11 cellular contexts compared by ENCODE assay signal in the genomic region with DNA sequence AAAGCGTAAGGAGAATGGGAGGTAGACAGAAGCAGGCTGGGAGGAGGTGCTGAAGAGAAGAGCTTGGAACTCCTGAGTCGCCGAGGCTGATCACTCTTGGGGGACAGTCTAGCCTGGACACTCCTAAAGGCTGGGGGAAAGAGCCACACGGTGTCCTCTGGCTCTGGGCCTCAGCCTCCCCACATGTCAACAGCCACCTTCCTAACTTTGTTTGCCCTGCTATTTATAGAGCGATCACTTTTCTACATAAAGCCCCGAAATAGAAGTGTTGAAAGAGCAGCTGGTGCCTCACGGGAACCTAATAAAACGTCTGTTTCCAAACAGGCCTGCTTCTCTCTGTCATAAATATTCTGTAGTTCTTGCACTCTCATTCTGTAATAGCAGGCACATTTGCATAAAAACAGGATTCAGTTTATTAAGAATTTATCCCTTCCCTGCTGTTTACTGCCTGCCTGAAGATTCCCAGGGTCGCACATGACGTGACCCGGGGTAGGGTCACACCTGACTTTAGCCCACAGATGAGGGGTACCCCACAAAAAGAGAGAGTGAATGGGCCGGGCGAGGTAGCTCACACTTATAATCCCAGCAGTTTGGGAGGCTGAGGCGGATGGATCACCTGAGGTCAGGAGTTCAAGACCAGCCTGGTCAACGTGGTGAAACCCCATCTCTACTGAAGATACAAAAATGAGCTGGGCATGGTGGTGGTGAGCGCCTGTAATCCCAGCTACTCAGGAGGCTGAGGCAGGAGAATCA.
DNase-seq lines count a peak whose midpoint lies in the region; ATAC-seq and TF ChIP-seq lines count a peak whose summit lies in the region.
"Had no signal": no experiment of that assay in that cellular context is flagged by ENCODE, and none has a peak within 500 bp of the region (broad histone marks: within the 10 kb centered on the region; RNA-seq: fewer than 3 reads in every experiment).

No MANE protein-coding gene starts in this region.

- H3K9me2 ChIP-seq in PC-9 (ENCODE audit: insufficient read depth) = no peaks in the 10 kb centered on the region

- H3K27me3 ChIP-seq in osteoblast (ENCODE audit: insufficient read depth, low read length) (no peaks in the 10 kb centered on the region), PC-9 (ENCODE audit: insufficient read depth, low read depth) (no peaks in the 10 kb centered on the region)
- H3K27me3 ChIP-seq: adrenal gland had no signal

- no peaks in the 10 kb centered on the region for H3K36me3 ChIP-seq in osteoblast (ENCODE audit: insufficient read depth, low read length)
- H3K36me3 ChIP-seq in PC-9 (ENCODE audit: low read depth) = no peaks in the 10 kb centered on the region
- H3K36me3 ChIP-seq: adrenal gland, WERI-Rb-1 had no signal

- H3K79me2 ChIP-seq in osteoblast (ENCODE audit: insufficient read depth, low read length) = no peaks in the 10 kb centered on the region
- H3K79me2 ChIP-seq in PC-9 (ENCODE audit: low read depth) = no peaks in the 10 kb centered on the region

- H3K27me3 Mint-ChIP-seq in CD14-positive monocyte (ENCODE audit: low read depth in 3 of 3) (peaks cover 0 to 5% (median 0%) of the 10 kb centered on the region in 3 donors), endothelial cell (ENCODE audit: unreplicated experiment) (peaks cover 15% of the 10 kb centered on the region)

- CTCF ChIA-PET in PC-9 (lab: Charles Lee) = interaction anchor here (0.6 kb wide), 1 partner anchor 815 kb away, joined by 4 read pairs; no protein-coding TSS in a partner anchor

- peaks cover 61% of the 10 kb centered on the region for H3K4me1 Mint-ChIP-seq in CD14-positive monocyte
- H3K4me1 Mint-ChIP-seq in endothelial cell (ENCODE audit: unreplicated experiment) = peaks cover 77% of the 10 kb centered on the region

- POLR2A ChIA-PET in PC-9 (lab: Charles Lee; ENCODE audit: unreplicated experiment) = no interaction called here

- DNase-seq in CD14-positive monocyte (ENCODE audit: low spot score) (no peak), NCI-H1694 (lab: John Stamatoyannopoulos, UW) (peak; percentile 69), endothelial cell (ENCODE audit: low spot score) (no peak), osteoblast (ENCODE audit: insufficient read length, low spot score, missing footprints) (no peak), PC-9 (no peak), islet precursor cell (no peak)
- DNase-seq: DND-41, WERI-Rb-1 had no signal

- BruUV-seq in PC-9 (replicated peaks; lab: Mats Ljungman, UMichigan) = no TSS peak

- peaks cover 0 to 7% (median 3%) of the 10 kb centered on the region in 7 donors for H3K9me3 Mint-ChIP-seq in CD14-positive monocyte
- no peaks in the 10 kb centered on the region for H3K9me3 Mint-ChIP-seq in endothelial cell (ENCODE audit: unreplicated experiment)

- H3K4me2 ChIP-seq in osteoblast (ENCODE audit: insufficient read depth, low read length) (no peak overlapping the region), PC-9 (no peak overlapping the region)

- H3K4me3 Mint-ChIP-seq in CD14-positive monocyte (no peak overlapping the region), endothelial cell (ENCODE audit: unreplicated experiment) (no peak overlapping the region)

- H3F3A ChIP-seq in PC-9 (ENCODE audit: insufficient read depth, low read depth) = no peaks in the 10 kb centered on the region

- H3K4me1 ChIP-seq in osteoblast (ENCODE audit: insufficient read depth, low read length) (peaks cover 32% of the 10 kb centered on the region), PC-9 (replicated peaks; ENCODE audit: insufficient read depth) (no peaks in the 10 kb centered on the region)

- intact Hi-C loops in CD14-positive monocyte (cut with micrococcal nuclease) (loop anchor here in 1 of 2 donors (5.0 kb wide), 1 partner anchor 34 kb away; no protein-coding TSS in a partner anchor), PC-9 (cut with micrococcal nuclease; ENCODE audit: unreplicated experiment) (no loop called here)

- no peak overlapping the region for H3K4me3 ChIP-seq in osteoblast (ENCODE audit: insufficient read depth, low read length)
- H3K4me3 ChIP-seq in PC-9 = no peak overlapping the region
- H3K4me3 ChIP-seq: adrenal gland had no signal

- H3K27ac Mint-ChIP-seq in CD14-positive monocyte (peak overlapping the region; percentile 28 to 87 (median 73)), endothelial cell (ENCODE audit: unreplicated experiment) (peak overlapping the region; percentile 86)

- TF ChIP-seq CTCF in CD14-positive monocyte (IDR thresholded peaks at IDR 0.05) = no peak
- TF ChIP-seq CTCF in endothelial cell (IDR thresholded peaks at IDR 0.05; ENCODE audit: unreplicated experiment) = no peak
- TF ChIP-seq CTCF in osteoblast (IDR thresholded peaks at IDR 0.05; ENCODE audit: extremely low read depth, low read depth, low read length) = no peak
- no peak for TF ChIP-seq CTCF in PC-9 (conservative IDR thresholded peaks at IDR 0.05)

- H3K9me3 ChIP-seq in osteoblast (ENCODE audit: low read depth, low read length) = no peaks in the 10 kb centered on the region
- no peaks in the 10 kb centered on the region for H3K9me3 ChIP-seq in PC-9 (ENCODE audit: insufficient read depth, low read depth)
- H3K9me3 ChIP-seq: adrenal gland had no signal

- H2AFZ ChIP-seq in osteoblast (ENCODE audit: low read length) (peak overlapping the region; percentile 21), PC-9 (no peak overlapping the region)

- H4K20me1 ChIP-seq in osteoblast (ENCODE audit: insufficient read depth, low read length) = no peaks in the 10 kb centered on the region
- H4K20me1 ChIP-seq in PC-9 (ENCODE audit: insufficient read depth) = no peaks in the 10 kb centered on the region

- H3K36me3 Mint-ChIP-seq in CD14-positive monocyte (peaks cover 0 to 6% of the 10 kb centered on the region in 2 donors), endothelial cell (ENCODE audit: low read depth, unreplicated experiment) (no peaks in the 10 kb centered on the region)

- H3K27ac ChIP-seq in osteoblast (ENCODE audit: low read depth, low read length) (peak overlapping the region; percentile 22), PC-9 (no peak overlapping the region)
- H3K27ac ChIP-seq: WERI-Rb-1 had no signal

- no peak for ATAC-seq in GM19395 (IDR thresholded peaks at IDR 0.05; ENCODE audit: unreplicated experiment)
- ATAC-seq in GM18861 (IDR thresholded peaks at IDR 0.05; ENCODE audit: unreplicated experiment) = no peak
